Comparison of ENCODE assay signal across 8 cellular contexts in the genomic region with DNA sequence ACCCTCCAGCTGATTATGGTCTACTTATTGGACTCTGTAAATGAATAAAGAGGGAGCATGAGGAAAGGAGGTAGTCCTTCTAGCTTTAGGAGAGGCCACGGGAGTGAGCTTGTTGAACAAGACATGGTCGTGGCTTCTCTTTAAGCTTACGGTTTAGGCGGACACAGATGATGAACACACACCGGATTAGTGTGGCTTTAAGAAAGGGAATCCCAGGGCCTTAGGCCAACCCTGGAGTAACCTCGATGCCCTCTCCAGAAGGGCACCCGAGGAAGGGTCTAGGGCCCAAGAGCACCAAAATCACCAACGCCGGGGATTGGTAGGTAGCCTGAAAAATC. TPM values are rescaled to one million over a fixed set of nuclear protein-coding genes. Genes with fewer than 3 reads are reported as not detected.
DNase-seq lines count a peak whose midpoint lies in the region; ATAC-seq and TF ChIP-seq lines count a peak whose summit lies in the region.

No MANE protein-coding gene starts in this region.

- H3K36me3 Mint-ChIP-seq in GM23338 (ENCODE audit: low read depth): peaks cover 42% of the 10 kb centered on the region
- peaks cover 32% of the 10 kb centered on the region for H3K36me3 Mint-ChIP-seq in stimulated activated memory B cell treated with anti-CD40 and anti-IgM and Interleukin-4, amounts not matched to agents 10 μg/mL and 1 μg/mL and 100 μg/mL, for 72 hours

- DNase-seq in GM12865 (ENCODE audit: low read depth) (no peak), GM23338 (ENCODE audit: low spot score) (no peak), T1000 (lab: John Stamatoyannopoulos, UW) (no peak), GM13976 (ENCODE audit: low spot score) (no peak)
- no peak for DNase-seq in stimulated activated CD4-positive, alpha-beta T cell treated with anti-CD3 and anti-CD28 coated beads, Interleukin-4, amount 100 ng/mL, for 24 hours

- H3K36me3 ChIP-seq in GM23338 (ENCODE audit: insufficient read depth): peaks cover 39% of the 10 kb centered on the region
- peaks cover 44% of the 10 kb centered on the region for H3K36me3 ChIP-seq in OCI-LY1 (ENCODE audit: insufficient read depth, low read length)

- peaks cover 12% of the 10 kb centered on the region for H4K20me1 ChIP-seq in GM23338 (replicated peaks; ENCODE audit: insufficient read depth)
- H4K20me1 ChIP-seq in OCI-LY1 (ENCODE audit: insufficient read depth, low read length): no peaks in the 10 kb centered on the region

- peaks cover 4% of the 10 kb centered on the region; the same call in 1 of the 2 replicates for H3K9me2 ChIP-seq in GM23338 (ENCODE audit: insufficient read depth)
- H3K9me2 ChIP-seq in OCI-LY1 (ENCODE audit: low read depth, low read length): no peaks in the 10 kb centered on the region

- H3K27ac Mint-ChIP-seq in GM23338: peak overlapping the region; percentile 71; the same call in 1 of the 2 replicates
- H3K27ac Mint-ChIP-seq in stimulated activated memory B cell treated with anti-CD40 and anti-IgM and Interleukin-4, amounts not matched to agents 10 μg/mL and 1 μg/mL and 100 μg/mL, for 72 hours: peak overlapping the region; percentile 90

- no peaks in the 10 kb centered on the region; the same call in 2 of the 3 replicates for H3K9me3 Mint-ChIP-seq in GM23338
- H3K9me3 Mint-ChIP-seq in stimulated activated memory B cell treated with anti-CD40 and anti-IgM and Interleukin-4, amounts not matched to agents 10 μg/mL and 1 μg/mL and 100 μg/mL, for 72 hours: peaks cover 12% of the 10 kb centered on the region

- peak overlapping the region; percentile 62 for H3K9ac ChIP-seq in OCI-LY1 (ENCODE audit: low read length)

- H3K4me3 ChIP-seq in GM12865 (ENCODE audit: low read depth, low read length) (peak overlapping the region; percentile 45), GM23338 (peak overlapping the region; percentile 94), OCI-LY1 (ENCODE audit: low read depth, low read length, poor library complexity, severe bottlenecking) (peak overlapping the region; percentile 91)

- H3F3A ChIP-seq in GM23338 (replicated peaks; ENCODE audit: low read depth): peaks cover 41% of the 10 kb centered on the region
- H3F3A ChIP-seq in OCI-LY1 (ENCODE audit: insufficient read depth, low read length): no peaks in the 10 kb centered on the region

- H3K4me1 Mint-ChIP-seq in GM23338: peaks cover 40% of the 10 kb centered on the region
- peaks cover 52% of the 10 kb centered on the region for H3K4me1 Mint-ChIP-seq in stimulated activated memory B cell treated with anti-CD40 and anti-IgM and Interleukin-4, amounts not matched to agents 10 μg/mL and 1 μg/mL and 100 μg/mL, for 72 hours

- peak overlapping the region; percentile 96 for H3K4me3 Mint-ChIP-seq in GM23338
- H3K4me3 Mint-ChIP-seq in stimulated activated memory B cell treated with anti-CD40 and anti-IgM and Interleukin-4, amounts not matched to agents 10 μg/mL and 1 μg/mL and 100 μg/mL, for 72 hours: peak overlapping the region; percentile 91

- peak; percentile 1; the same call in 2 of the 3 replicates for ATAC-seq in GM23338
- peak; percentile 9 for ATAC-seq in esophagus mucosa
- ATAC-seq in stimulated activated memory B cell treated with anti-CD40 and anti-IgM and Interleukin-4, amounts not matched to agents 10 μg/mL and 1 μg/mL and 100 μg/mL, for 72 hours: peak; percentile 6

- H3K4me2 ChIP-seq in GM23338 (peak overlapping the region; percentile 86), OCI-LY1 (ENCODE audit: low read length) (peak overlapping the region; percentile 87)

- peaks cover 21% of the 10 kb centered on the region for H3K27me3 Mint-ChIP-seq in GM23338 (ENCODE audit: insufficient read depth, low read depth, poor library complexity)
- no peaks in the 10 kb centered on the region for H3K27me3 Mint-ChIP-seq in stimulated activated memory B cell treated with anti-CD40 and anti-IgM and Interleukin-4, amounts not matched to agents 10 μg/mL and 1 μg/mL and 100 μg/mL, for 72 hours

- H3K79me2 ChIP-seq in GM23338 (replicated peaks; ENCODE audit: insufficient read depth) (peaks cover 29% of the 10 kb centered on the region), OCI-LY1 (ENCODE audit: insufficient read depth, low read length) (peaks cover 8% of the 10 kb centered on the region; the same call in 1 of the 2 replicates)

- H3K27me3 ChIP-seq in GM23338 (ENCODE audit: insufficient read depth) (no peaks in the 10 kb centered on the region), OCI-LY1 (ENCODE audit: insufficient read depth, low read length) (no peaks in the 10 kb centered on the region)

- peak overlapping the region; percentile 75; the same call in 1 of the 2 replicates for H2AFZ ChIP-seq in GM23338
- H2AFZ ChIP-seq in OCI-LY1 (ENCODE audit: low read length): peak overlapping the region; percentile 97

- no peaks in the 10 kb centered on the region for H3K9me3 ChIP-seq in OCI-LY1 (ENCODE audit: low read length)

- no peak for TF ChIP-seq CTCF in GM12865 (IDR thresholded peaks at IDR 0.05; ENCODE audit: insufficient read depth, low read depth, low read length, missing control alignments)
- TF ChIP-seq CTCF in GM23338 (conservative IDR thresholded peaks at IDR 0.05; ENCODE audit: low read depth in 2 of 2): no peak
- no peak for TF ChIP-seq CTCF in OCI-LY1 (IDR thresholded peaks at IDR 0.05; ENCODE audit: low read length)
- TF ChIP-seq CTCF in GM13976 (IDR thresholded peaks at IDR 0.05; ENCODE audit: borderline replicate concordance, control extremely low read depth, extremely low read depth, insufficient read depth, missing control alignments): no peak

- in situ Hi-C loops in GM13976 (cut with MboI; ENCODE audit: low sequenced_read_pairs, unreplicated experiment): no loop called here

- H3K4me1 ChIP-seq in GM23338 (ENCODE audit: insufficient read depth) (peaks cover 43% of the 10 kb centered on the region), OCI-LY1 (ENCODE audit: insufficient read depth, low read length, severe bottlenecking) (peaks cover 39% of the 10 kb centered on the region)

- H3K27ac ChIP-seq in GM23338 (ENCODE audit: low read depth) (peak overlapping the region; percentile 63; the same call in 1 of the 2 replicates), OCI-LY1 (ENCODE audit: low read depth, low read length, poor library complexity, severe bottlenecking) (peak overlapping the region; percentile 39)

TF ChIP-seq in GM23338, 12 proteins besides CTCF, POLR2A, EP300 and RAD21:
- TF ChIP-seq EZH2 (IDR thresholded peaks at IDR 0.05; ENCODE audit: low read depth, unreplicated experiment): no peak

RNA-seq across cellular contexts. Expression of a gene that starts 39.4 kb away (rescaled TPM):
- 30.9 and 34.1 TPM in 2 replicates for total RNA-seq in GM23338 (2014; rRNA removed; shearing (Covaris generic))
- polyA plus RNA-seq in GM23338 (2016; fragmentation: Nextera tagmentation; extraction: Ambion mirVana): 14.5 and 15.9 TPM in 2 replicates
- total RNA-seq in esophagus mucosa: 5.1 TPM

RNA-seq across cellular contexts. Expression of a gene that starts 52.7 kb away (rescaled TPM):
- 40.5 and 41.1 TPM in 2 replicates for total RNA-seq in GM23338 (2014; rRNA removed; shearing (Covaris generic))
- polyA plus RNA-seq in GM23338 (2016; fragmentation: Nextera tagmentation; extraction: Ambion mirVana): 58.4 and 59.4 TPM in 2 replicates
- total RNA-seq in esophagus mucosa: 19.7 TPM
